In genomic region chr10:77160679-77161078, GRCh38 we compare ENCODE assay signal across 8 cellular contexts.
DNase-seq lines count a peak whose midpoint lies in the region; FAIRE-seq and TF ChIP-seq lines count a peak whose summit lies in the region.

No MANE protein-coding gene starts in this region.

- DNase-seq in COLO829 (ENCODE audit: low spot score) (peak; percentile 9), NCI-H1417 (lab: John Stamatoyannopoulos, UW) (peak; percentile 67 to 82 (median 69)), SW480 (ENCODE audit: low spot score) (peak; percentile 82), kidney glomerular epithelial cell (lab: John Stamatoyannopoulos, UW) (peak; percentile 84), GM12891 (ENCODE audit: insufficient read length, low spot score) (no peak), NCI-H526 treated with DMSO at 0.1 percent for 48 hours (lab: John Stamatoyannopoulos, UW) (no peak), HUDEP-2 (lab: John Stamatoyannopoulos, UW; ENCODE audit: unreplicated experiment in 76 of 76) (no peak)
- no peak for DNase-seq in activated CD4-positive, alpha-beta T cell treated with anti-CD3 and anti-CD28 coated beads for 1 hour

- TF ChIP-seq POLR2A in GM12891 (IDR thresholded peaks at IDR 0.05; ENCODE audit: low read depth, low read length) = no peak

- FAIRE-seq in GM12891 (lab: Jason Lieb, UNC) = no peak

TF ChIP-seq in GM12891, 5 proteins besides CTCF, POLR2A, EP300 and RAD21:
- TF ChIP-seq SPI1 (IDR thresholded peaks at IDR 0.05; ENCODE audit: low read depth, low read length) = no peak
- no peak for TF ChIP-seq POLR2AphosphoS5 (IDR thresholded peaks at IDR 0.05; ENCODE audit: low read depth, low read length)
- TF ChIP-seq TAF1 (IDR thresholded peaks at IDR 0.05; ENCODE audit: low read depth, low read length) = no peak
- TF ChIP-seq PAX5 (IDR thresholded peaks at IDR 0.05; ENCODE audit: insufficient read depth, low read length, severe bottlenecking) = no peak
- no peak for TF ChIP-seq POU2F2 (IDR thresholded peaks at IDR 0.05; ENCODE audit: low read depth, low read length)

Comparison
In these comparisons a context has a peak if more than half of its experiments do, and no peak if none do; other contexts are left out.
1. DNase-seq: peak in COLO829 (single experiment), NCI-H1417 (3 of 3), SW480 (single experiment) and kidney glomerular epithelial cell (single experiment); none in GM12891 (single experiment), NCI-H526 treated with DMSO at 0.1 percent for 48 hours (single experiment), activated CD4-positive, alpha-beta T cell treated with anti-CD3 and anti-CD28 coated beads for 1 hour (single experiment) and HUDEP-2 (0 of 76).